Comparison of ENCODE assay signal across 1 cellular context in the genomic region with DNA sequence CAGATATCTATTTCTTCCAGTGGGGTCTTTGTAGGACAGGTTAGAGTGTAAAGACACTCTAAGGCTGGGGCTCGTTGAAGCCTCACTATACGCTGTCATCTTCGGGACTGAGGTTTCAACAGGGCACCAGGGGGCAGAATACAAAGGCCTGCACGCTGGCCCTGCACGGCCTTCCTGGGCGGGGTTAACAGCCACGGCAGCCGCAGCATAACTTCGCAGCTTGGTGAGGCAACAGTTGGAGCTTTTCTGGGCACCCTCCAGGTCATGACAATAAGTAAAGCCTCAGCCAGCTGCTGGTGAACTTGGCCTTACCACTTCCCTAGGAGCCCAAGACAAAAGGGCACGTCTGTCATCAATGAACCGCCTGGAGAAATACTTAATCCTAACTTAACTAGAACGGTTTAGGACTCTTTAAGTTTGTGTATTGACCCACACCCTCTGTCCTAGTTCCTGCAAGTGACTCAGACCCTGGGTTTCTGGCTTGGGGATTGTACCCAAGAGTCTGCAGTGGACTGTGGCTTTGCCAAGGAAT.
TF ChIP-seq lines count a peak whose summit lies in the region.

No MANE protein-coding gene starts in this region.

TF ChIP-seq in HepG2, 621 proteins besides CTCF, POLR2A, EP300 and RAD21 (continued from another document and continues in another):
- TF ChIP-seq ARID3A (IDR thresholded peaks at IDR 0.05; ENCODE audit: low read depth, low read length) (no peak), AGO2 (optimal IDR thresholded peaks at IDR 0.05; ENCODE audit: low read depth, low read length) (no peak), BRD4 (CRISPR knock-in tag; IDR thresholded peaks at IDR 0.05) (no peak), ZNF326 (CRISPR knock-in tag; IDR thresholded peaks at IDR 0.05; ENCODE audit: borderline replicate concordance) (no peak), SMARCE1 (IDR thresholded peaks at IDR 0.05; ENCODE audit: borderline replicate concordance) (no peak), ZNF780A (CRISPR knock-in tag; IDR thresholded peaks at IDR 0.05) (no peak), HNF4G (IDR thresholded peaks at IDR 0.05; ENCODE audit: borderline replicate concordance, low read depth, low read length) (0 out of 2 replicates have a peak, but pooled peaks have one; percentile 18), HNF4G (CRISPR knock-in tag; IDR thresholded peaks at IDR 0.05; ENCODE audit: borderline replicate concordance, low read depth) (no peak), IRX3 (CRISPR knock-in tag; IDR thresholded peaks at IDR 0.05; ENCODE audit: borderline replicate concordance, low read depth) (no peak), MZF1 (CRISPR knock-in tag; IDR thresholded peaks at IDR 0.05; ENCODE audit: borderline replicate concordance) (no peak), SSRP1 (CRISPR knock-in tag; IDR thresholded peaks at IDR 0.05) (no peak), CBX5 (CRISPR knock-in tag; IDR thresholded peaks at IDR 0.05; ENCODE audit: borderline replicate concordance) (peak; percentile 60; the same call in 1 of the 2 replicates), CEBPB (IDR thresholded peaks at IDR 0.05; ENCODE audit: borderline replicate concordance, low read depth, low read length) (peak; percentile 87), ZNF569 (CRISPR knock-in tag; IDR thresholded peaks at IDR 0.05; ENCODE audit: borderline replicate concordance) (no peak), ZSCAN25 (CRISPR knock-in tag; IDR thresholded peaks at IDR 0.05) (no peak), CHD2 (IDR thresholded peaks at IDR 0.05; ENCODE audit: low read depth, low read length) (no peak), CBX2 (IDR thresholded peaks at IDR 0.05; ENCODE audit: low read depth, low read length) (no peak), CBX2 (CRISPR knock-in tag; IDR thresholded peaks at IDR 0.05; ENCODE audit: low read depth) (no peak), ZFP90 (CRISPR knock-in tag; IDR thresholded peaks at IDR 0.05; ENCODE audit: borderline replicate concordance) (no peak), ETV5 (CRISPR knock-in tag; IDR thresholded peaks at IDR 0.05; ENCODE audit: borderline replicate concordance) (peak; percentile 46; the same call in 1 of the 2 replicates), KLF6 (CRISPR knock-in tag; IDR thresholded peaks at IDR 0.05) (no peak), TARDBP (CRISPR knock-in tag; IDR thresholded peaks at IDR 0.05) (no peak; the same call in 1 of the 2 replicates), ZSCAN31 (CRISPR knock-in tag; IDR thresholded peaks at IDR 0.05; ENCODE audit: low read depth) (no peak), PLRG1 (conservative IDR thresholded peaks at IDR 0.05) (no peak), ETV6 (CRISPR knock-in tag; conservative IDR thresholded peaks at IDR 0.05) (no peak), ZNF337 (CRISPR knock-in tag; IDR thresholded peaks at IDR 0.05; ENCODE audit: borderline replicate concordance, low read depth) (no peak), MIXL1 (CRISPR knock-in tag; IDR thresholded peaks at IDR 0.05) (no peak), RERE (CRISPR knock-in tag; IDR thresholded peaks at IDR 0.05; ENCODE audit: low read depth) (no peak), ZNF563 (CRISPR knock-in tag; IDR thresholded peaks at IDR 0.05) (no peak), MAFF (IDR thresholded peaks at IDR 0.05; ENCODE audit: low read depth, low read length) (no peak)
- TF ChIP-seq, protein P1, sequence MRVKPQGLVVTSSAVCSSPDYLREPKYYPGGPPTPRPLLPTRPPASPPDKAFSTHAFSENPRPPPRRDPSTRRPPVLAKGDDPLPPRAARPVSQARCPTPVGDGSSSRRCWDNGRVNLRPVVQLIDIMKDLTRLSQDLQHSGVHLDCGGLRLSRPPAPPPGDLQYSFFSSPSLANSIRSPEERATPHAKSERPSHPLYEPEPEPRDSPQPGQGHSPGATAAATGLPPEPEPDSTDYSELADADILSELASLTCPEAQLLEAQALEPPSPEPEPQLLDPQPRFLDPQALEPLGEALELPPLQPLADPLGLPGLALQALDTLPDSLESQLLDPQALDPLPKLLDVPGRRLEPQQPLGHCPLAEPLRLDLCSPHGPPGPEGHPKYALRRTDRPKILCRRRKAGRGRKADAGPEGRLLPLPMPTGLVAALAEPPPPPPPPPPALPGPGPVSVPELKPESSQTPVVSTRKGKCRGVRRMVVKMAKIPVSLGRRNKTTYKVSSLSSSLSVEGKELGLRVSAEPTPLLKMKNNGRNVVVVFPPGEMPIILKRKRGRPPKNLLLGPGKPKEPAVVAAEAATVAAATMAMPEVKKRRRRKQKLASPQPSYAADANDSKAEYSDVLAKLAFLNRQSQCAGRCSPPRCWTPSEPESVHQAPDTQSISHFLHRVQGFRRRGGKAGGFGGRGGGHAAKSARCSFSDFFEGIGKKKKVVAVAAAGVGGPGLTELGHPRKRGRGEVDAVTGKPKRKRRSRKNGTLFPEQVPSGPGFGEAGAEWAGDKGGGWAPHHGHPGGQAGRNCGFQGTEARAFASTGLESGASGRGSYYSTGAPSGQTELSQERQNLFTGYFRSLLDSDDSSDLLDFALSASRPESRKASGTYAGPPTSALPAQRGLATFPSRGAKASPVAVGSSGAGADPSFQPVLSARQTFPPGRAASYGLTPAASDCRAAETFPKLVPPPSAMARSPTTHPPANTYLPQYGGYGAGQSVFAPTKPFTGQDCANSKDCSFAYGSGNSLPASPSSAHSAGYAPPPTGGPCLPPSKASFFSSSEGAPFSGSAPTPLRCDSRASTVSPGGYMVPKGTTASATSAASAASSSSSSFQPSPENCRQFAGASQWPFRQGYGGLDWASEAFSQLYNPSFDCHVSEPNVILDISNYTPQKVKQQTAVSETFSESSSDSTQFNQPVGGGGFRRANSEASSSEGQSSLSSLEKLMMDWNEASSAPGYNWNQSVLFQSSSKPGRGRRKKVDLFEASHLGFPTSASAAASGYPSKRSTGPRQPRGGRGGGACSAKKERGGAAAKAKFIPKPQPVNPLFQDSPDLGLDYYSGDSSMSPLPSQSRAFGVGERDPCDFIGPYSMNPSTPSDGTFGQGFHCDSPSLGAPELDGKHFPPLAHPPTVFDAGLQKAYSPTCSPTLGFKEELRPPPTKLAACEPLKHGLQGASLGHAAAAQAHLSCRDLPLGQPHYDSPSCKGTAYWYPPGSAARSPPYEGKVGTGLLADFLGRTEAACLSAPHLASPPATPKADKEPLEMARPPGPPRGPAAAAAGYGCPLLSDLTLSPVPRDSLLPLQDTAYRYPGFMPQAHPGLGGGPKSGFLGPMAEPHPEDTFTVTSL (CRISPR knock-in tag; IDR thresholded peaks at IDR 0.05; ENCODE audit: borderline replicate concordance) = no peak
- TF ChIP-seq, protein P2, sequence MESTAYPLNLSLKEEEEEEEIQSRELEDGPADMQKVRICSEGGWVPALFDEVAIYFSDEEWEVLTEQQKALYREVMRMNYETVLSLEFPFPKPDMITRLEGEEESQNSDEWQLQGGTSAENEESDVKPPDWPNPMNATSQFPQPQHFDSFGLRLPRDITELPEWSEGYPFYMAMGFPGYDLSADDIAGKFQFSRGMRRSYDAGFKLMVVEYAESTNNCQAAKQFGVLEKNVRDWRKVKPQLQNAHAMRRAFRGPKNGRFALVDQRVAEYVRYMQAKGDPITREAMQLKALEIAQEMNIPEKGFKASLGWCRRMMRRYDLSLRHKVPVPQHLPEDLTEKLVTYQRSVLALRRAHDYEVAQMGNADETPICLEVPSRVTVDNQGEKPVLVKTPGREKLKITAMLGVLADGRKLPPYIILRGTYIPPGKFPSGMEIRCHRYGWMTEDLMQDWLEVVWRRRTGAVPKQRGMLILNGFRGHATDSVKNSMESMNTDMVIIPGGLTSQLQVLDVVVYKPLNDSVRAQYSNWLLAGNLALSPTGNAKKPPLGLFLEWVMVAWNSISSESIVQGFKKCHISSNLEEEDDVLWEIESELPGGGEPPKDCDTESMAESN (CRISPR knock-in tag; conservative IDR thresholded peaks at IDR 0.05) = 0 out of 2 replicates have a peak, but pooled peaks have one; percentile 31
- TF ChIP-seq, protein P3, sequence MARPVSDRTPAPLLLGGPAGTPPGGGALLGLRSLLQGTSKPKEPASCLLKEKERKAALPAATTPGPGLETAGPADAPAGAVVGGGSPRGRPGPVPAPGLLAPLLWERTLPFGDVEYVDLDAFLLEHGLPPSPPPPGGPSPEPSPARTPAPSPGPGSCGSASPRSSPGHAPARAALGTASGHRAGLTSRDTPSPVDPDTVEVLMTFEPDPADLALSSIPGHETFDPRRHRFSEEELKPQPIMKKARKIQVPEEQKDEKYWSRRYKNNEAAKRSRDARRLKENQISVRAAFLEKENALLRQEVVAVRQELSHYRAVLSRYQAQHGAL (CRISPR knock-in tag; IDR thresholded peaks at IDR 0.05; ENCODE audit: not compliant biosample characterization) = no peak
- TF ChIP-seq, protein P4, sequence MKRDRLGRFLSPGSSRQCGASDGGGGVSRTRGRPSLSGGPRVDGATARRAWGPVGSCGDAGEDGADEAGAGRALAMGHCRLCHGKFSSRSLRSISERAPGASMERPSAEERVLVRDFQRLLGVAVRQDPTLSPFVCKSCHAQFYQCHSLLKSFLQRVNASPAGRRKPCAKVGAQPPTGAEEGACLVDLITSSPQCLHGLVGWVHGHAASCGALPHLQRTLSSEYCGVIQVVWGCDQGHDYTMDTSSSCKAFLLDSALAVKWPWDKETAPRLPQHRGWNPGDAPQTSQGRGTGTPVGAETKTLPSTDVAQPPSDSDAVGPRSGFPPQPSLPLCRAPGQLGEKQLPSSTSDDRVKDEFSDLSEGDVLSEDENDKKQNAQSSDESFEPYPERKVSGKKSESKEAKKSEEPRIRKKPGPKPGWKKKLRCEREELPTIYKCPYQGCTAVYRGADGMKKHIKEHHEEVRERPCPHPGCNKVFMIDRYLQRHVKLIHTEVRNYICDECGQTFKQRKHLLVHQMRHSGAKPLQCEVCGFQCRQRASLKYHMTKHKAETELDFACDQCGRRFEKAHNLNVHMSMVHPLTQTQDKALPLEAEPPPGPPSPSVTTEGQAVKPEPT (CRISPR knock-in tag; IDR thresholded peaks at IDR 0.05; ENCODE audit: low read depth) = no peak
- TF ChIP-seq, protein P5, sequence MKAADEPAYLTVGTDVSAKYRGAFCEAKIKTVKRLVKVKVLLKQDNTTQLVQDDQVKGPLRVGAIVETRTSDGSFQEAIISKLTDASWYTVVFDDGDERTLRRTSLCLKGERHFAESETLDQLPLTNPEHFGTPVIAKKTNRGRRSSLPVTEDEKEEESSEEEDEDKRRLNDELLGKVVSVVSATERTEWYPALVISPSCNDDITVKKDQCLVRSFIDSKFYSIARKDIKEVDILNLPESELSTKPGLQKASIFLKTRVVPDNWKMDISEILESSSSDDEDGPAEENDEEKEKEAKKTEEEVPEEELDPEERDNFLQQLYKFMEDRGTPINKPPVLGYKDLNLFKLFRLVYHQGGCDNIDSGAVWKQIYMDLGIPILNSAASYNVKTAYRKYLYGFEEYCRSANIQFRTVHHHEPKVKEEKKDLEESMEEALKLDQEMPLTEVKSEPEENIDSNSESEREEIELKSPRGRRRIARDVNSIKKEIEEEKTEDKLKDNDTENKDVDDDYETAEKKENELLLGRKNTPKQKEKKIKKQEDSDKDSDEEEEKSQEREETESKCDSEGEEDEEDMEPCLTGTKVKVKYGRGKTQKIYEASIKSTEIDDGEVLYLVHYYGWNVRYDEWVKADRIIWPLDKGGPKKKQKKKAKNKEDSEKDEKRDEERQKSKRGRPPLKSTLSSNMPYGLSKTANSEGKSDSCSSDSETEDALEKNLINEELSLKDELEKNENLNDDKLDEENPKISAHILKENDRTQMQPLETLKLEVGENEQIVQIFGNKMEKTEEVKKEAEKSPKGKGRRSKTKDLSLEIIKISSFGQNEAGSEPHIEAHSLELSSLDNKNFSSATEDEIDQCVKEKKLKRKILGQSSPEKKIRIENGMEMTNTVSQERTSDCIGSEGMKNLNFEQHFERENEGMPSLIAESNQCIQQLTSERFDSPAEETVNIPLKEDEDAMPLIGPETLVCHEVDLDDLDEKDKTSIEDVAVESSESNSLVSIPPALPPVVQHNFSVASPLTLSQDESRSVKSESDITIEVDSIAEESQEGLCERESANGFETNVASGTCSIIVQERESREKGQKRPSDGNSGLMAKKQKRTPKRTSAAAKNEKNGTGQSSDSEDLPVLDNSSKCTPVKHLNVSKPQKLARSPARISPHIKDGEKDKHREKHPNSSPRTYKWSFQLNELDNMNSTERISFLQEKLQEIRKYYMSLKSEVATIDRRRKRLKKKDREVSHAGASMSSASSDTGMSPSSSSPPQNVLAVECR (CRISPR knock-in tag; IDR thresholded peaks at IDR 0.05; ENCODE audit: borderline replicate concordance) = peak; percentile 23; the same call in 1 of the 2 replicates
